1 cellular context compared by ENCODE assay signal in the genomic region with DNA sequence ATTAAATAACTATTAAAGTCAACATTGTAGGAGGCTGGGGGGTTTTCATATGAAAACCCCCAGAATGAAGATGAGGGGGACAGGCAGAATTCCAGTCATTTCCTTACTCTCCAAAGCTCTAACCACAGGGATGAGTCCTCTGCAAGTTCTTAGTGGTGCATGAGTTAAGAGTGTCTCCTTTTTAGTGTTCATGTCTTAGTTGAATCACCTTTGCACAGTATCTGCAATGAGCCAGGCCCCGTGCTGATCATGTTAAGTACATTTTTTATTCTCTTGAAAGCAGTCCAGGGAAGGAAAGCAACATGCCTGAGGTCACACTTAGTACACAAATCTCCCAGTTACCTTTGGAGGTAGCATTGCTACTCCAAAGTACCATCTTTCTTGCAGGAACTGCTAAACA.
TF ChIP-seq lines count a peak whose summit lies in the region.

No MANE protein-coding gene starts in this region.

TF ChIP-seq in GM23338, 12 proteins besides CTCF, POLR2A, EP300 and RAD21 (continued from another document):
- TF ChIP-seq, protein P1, sequence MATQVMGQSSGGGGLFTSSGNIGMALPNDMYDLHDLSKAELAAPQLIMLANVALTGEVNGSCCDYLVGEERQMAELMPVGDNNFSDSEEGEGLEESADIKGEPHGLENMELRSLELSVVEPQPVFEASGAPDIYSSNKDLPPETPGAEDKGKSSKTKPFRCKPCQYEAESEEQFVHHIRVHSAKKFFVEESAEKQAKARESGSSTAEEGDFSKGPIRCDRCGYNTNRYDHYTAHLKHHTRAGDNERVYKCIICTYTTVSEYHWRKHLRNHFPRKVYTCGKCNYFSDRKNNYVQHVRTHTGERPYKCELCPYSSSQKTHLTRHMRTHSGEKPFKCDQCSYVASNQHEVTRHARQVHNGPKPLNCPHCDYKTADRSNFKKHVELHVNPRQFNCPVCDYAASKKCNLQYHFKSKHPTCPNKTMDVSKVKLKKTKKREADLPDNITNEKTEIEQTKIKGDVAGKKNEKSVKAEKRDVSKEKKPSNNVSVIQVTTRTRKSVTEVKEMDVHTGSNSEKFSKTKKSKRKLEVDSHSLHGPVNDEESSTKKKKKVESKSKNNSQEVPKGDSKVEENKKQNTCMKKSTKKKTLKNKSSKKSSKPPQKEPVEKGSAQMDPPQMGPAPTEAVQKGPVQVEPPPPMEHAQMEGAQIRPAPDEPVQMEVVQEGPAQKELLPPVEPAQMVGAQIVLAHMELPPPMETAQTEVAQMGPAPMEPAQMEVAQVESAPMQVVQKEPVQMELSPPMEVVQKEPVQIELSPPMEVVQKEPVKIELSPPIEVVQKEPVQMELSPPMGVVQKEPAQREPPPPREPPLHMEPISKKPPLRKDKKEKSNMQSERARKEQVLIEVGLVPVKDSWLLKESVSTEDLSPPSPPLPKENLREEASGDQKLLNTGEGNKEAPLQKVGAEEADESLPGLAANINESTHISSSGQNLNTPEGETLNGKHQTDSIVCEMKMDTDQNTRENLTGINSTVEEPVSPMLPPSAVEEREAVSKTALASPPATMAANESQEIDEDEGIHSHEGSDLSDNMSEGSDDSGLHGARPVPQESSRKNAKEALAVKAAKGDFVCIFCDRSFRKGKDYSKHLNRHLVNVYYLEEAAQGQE (IDR thresholded peaks at IDR 0.05; ENCODE audit: unreplicated experiment), result no peak
- TF ChIP-seq STAT1 (IDR thresholded peaks at IDR 0.05; ENCODE audit: unreplicated experiment) (no peak), CREB1 (CRISPR knock-in tag; IDR thresholded peaks at IDR 0.05; ENCODE audit: low read depth) (no peak), POLR2AphosphoS5 (IDR thresholded peaks at IDR 0.05; ENCODE audit: low read depth) (no peak), ZNF114 (CRISPR knock-in tag; IDR thresholded peaks at IDR 0.05) (no peak)
TF ChIP-seq in GM23338: peak in this region for 0.
